13 cellular contexts compared by ENCODE assay signal in the genomic region with DNA sequence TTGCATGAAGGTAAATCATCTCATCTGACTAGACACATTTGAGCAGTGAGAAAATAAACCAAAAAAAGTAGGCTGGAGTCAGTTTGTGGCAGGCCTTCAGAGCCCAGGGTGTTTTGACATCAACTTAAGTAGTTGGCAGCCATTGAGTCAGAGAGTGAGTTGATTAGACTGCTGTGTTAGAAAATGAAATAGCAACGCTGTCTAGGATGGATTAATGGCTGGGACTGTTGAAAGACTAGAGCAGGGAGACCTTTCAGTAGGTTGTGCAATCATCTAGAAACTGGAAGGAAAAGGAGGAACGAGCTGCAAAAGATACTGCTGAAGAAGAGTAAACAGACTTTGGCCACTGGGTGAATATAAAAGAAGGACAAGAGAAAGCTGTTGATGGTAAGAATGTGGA. TPM values are rescaled to one million over a fixed set of nuclear protein-coding genes. Genes with fewer than 3 reads are reported as not detected.
DNase-seq lines count a peak whose midpoint lies in the region; ATAC-seq and TF ChIP-seq lines count a peak whose summit lies in the region.
"Had no signal": no experiment of that assay in that cellular context is flagged by ENCODE, and none has a peak within 500 bp of the region (broad histone marks: within the 10 kb centered on the region; RNA-seq: fewer than 3 reads in every experiment).

No MANE protein-coding gene starts in this region.

- DNase-seq in HCEC 1CT (peak; percentile 66), breast epithelium (ENCODE audit: low spot score in 2 of 2) (no peak), left kidney (ENCODE audit: low read depth, low spot score) (peak; percentile 50), brain microvascular endothelial cell (no peak)
- DNase-seq in activated T-cell treated with anti-CD3 and anti-CD28 coated beads, Interleukin-2, amount 50 U/mL, for 72 hours: no peak
- DNase-seq in stimulated activated naive CD4-positive, alpha-beta T cell treated with Interleukin-2 at 50 U/mL for 16 hours (lab: John Stamatoyannopoulos, UW): no peak
- DNase-seq: activated B cell treated with CpG ODN at 0.5 μM for 24 hours; activated naive CD8-positive, alpha-beta T cell treated with anti-CD3 and anti-CD28 coated beads for 36 hours; DND-41; ovary; stimulated activated CD8-positive, alpha-beta memory T cell treated with anti-CD3 and anti-CD28 coated beads, Interleukin-4, amount 100 ng/mL, for 48 hours had no signal

- ATAC-seq in activated T-cell treated with anti-CD3 and anti-CD28 coated beads, Interleukin-2, amount 50 U/mL, for 72 hours (replicated peaks in 1 of 2): no peak
- no peak for ATAC-seq in HG02885 (IDR thresholded peaks at IDR 0.05; ENCODE audit: poor library complexity, unreplicated experiment)

- no peaks in the 10 kb centered on the region for H3K9me3 ChIP-seq in breast epithelium
- H3K9me3 ChIP-seq: ovary had no signal

- peaks cover 28% of the 10 kb centered on the region for H3K27me3 Mint-ChIP-seq in activated T-cell treated with anti-CD3 and anti-CD28 coated beads, Interleukin-2, amount 50 U/mL, for 72 hours (ENCODE audit: low read depth)

- peaks cover 20 to 41% of the 10 kb centered on the region in 2 donors for H3K4me1 ChIP-seq in breast epithelium

- TF ChIP-seq CTCF in breast epithelium (IDR thresholded peaks at IDR 0.05) (no peak), brain microvascular endothelial cell (IDR thresholded peaks at IDR 0.05; ENCODE audit: low read depth, low read length, missing control alignments) (no peak)

- H3K27ac Mint-ChIP-seq in activated T-cell treated with anti-CD3 and anti-CD28 coated beads, Interleukin-2, amount 50 U/mL, for 72 hours: no peak overlapping the region
- H3K27ac Mint-ChIP-seq: activated B cell treated with CpG ODN at 0.5 μM for 24 hours; activated naive CD8-positive, alpha-beta T cell treated with anti-CD3 and anti-CD28 coated beads for 36 hours had no signal

- no peaks in the 10 kb centered on the region for H3K36me3 ChIP-seq in breast epithelium
- H3K36me3 ChIP-seq in brain microvascular endothelial cell (replicated peaks): no peaks in the 10 kb centered on the region
- H3K36me3 ChIP-seq: ovary had no signal

- no peaks in the 10 kb centered on the region for H3K27me3 ChIP-seq in breast epithelium
- H3K27me3 ChIP-seq in brain microvascular endothelial cell (replicated peaks): no peaks in the 10 kb centered on the region
- H3K27me3 ChIP-seq: ovary had no signal

- H3K27ac ChIP-seq in breast epithelium (peak overlapping the region; percentile 70 to 79), skin epidermis (peak overlapping the region in 18 of 21 experiments; percentile 1 to 82 (median 64)), brain microvascular endothelial cell (no peak overlapping the region)
- H3K27ac ChIP-seq: ovary had no signal

- no peaks in the 10 kb centered on the region for H3K9me3 Mint-ChIP-seq in activated T-cell treated with anti-CD3 and anti-CD28 coated beads, Interleukin-2, amount 50 U/mL, for 72 hours
- H3K9me3 Mint-ChIP-seq: activated B cell treated with CpG ODN at 0.5 μM for 24 hours; activated naive CD8-positive, alpha-beta T cell treated with anti-CD3 and anti-CD28 coated beads for 36 hours had no signal

- no peak for TF ChIP-seq POLR2A in breast epithelium (IDR thresholded peaks at IDR 0.05)

- no peaks in the 10 kb centered on the region for H3K36me3 Mint-ChIP-seq in activated T-cell treated with anti-CD3 and anti-CD28 coated beads, Interleukin-2, amount 50 U/mL, for 72 hours (ENCODE audit: insufficient read depth in 2 of 2)
- H3K36me3 Mint-ChIP-seq: activated naive CD8-positive, alpha-beta T cell treated with anti-CD3 and anti-CD28 coated beads for 36 hours had no signal

- no peaks in the 10 kb centered on the region for H3K4me1 Mint-ChIP-seq in activated T-cell treated with anti-CD3 and anti-CD28 coated beads, Interleukin-2, amount 50 U/mL, for 72 hours (ENCODE audit: low read depth)
- H3K4me1 Mint-ChIP-seq: activated B cell treated with CpG ODN at 0.5 μM for 24 hours; activated naive CD8-positive, alpha-beta T cell treated with anti-CD3 and anti-CD28 coated beads for 36 hours had no signal

- peak overlapping the region in 1 of 3 donors; percentile 43 for H3K4me3 ChIP-seq in breast epithelium
- H3K4me3 ChIP-seq in skin epidermis: peak overlapping the region in 1 of 7 experiments; percentile 0
- H3K4me3 ChIP-seq in brain microvascular endothelial cell (ENCODE audit: low read depth, low read length): no peak overlapping the region
- H3K4me3 ChIP-seq: ovary had no signal

- H3K4me3 Mint-ChIP-seq in activated T-cell treated with anti-CD3 and anti-CD28 coated beads, Interleukin-2, amount 50 U/mL, for 72 hours: no peak overlapping the region
- H3K4me3 Mint-ChIP-seq: activated B cell treated with CpG ODN at 0.5 μM for 24 hours; activated naive CD8-positive, alpha-beta T cell treated with anti-CD3 and anti-CD28 coated beads for 36 hours had no signal

- in situ Hi-C loops in brain microvascular endothelial cell (cut with HindIII; ENCODE audit: low pct_ligation_motif_present, low sequenced_read_pairs): no loop called here

- intact Hi-C loops in breast epithelium (cut with DNase I; ENCODE audit: low total_unique reads): no loop called here

RNA-seq across cellular contexts. Expression of gene TRIL, which starts 28.6 kb away (rescaled TPM):
- total RNA-seq in breast epithelium: 1 to 10 TPM in 2 of 3 donors, under 1 TPM in 1; 0.48 to 8.3 (median 8.2) TPM
- not detected for total RNA-seq in activated T-cell treated with anti-CD3 and anti-CD28 coated beads, Interleukin-2, amount 50 U/mL, for 72 hours
- total RNA-seq: activated B cell treated with CpG ODN at 0.5 μM for 24 hours; activated naive CD8-positive, alpha-beta T cell treated with anti-CD3 and anti-CD28 coated beads for 36 hours had no signal

Comparison
In these comparisons a context has a peak if more than half of its experiments do, and no peak if none do; other contexts are left out.
1. DNase-seq: peak in HCEC 1CT (single experiment) and left kidney (single experiment); none in breast epithelium (0 of 2), activated T-cell treated with anti-CD3 and anti-CD28 coated beads, Interleukin-2, amount 50 U/mL, for 72 hours (0 of 2), stimulated activated naive CD4-positive, alpha-beta T cell treated with Interleukin-2 at 50 U/mL for 16 hours (single experiment) and brain microvascular endothelial cell (single experiment).